27 cellular contexts compared by ENCODE assay signal in genomic region chr7:10507032-10507431, GRCh38.
DNase-seq lines count a peak whose midpoint lies in the region; ATAC-seq, FAIRE-seq and TF ChIP-seq lines count a peak whose summit lies in the region.
"Had no signal": no experiment of that assay in that cellular context is flagged by ENCODE, and none has a peak within 500 bp of the region (broad histone marks: within the 10 kb centered on the region; RNA-seq: fewer than 3 reads in every experiment).

No MANE protein-coding gene starts in this region.

- no peak overlapping the region for H2AFZ ChIP-seq in K562 (ENCODE audit: low read depth, low read length)

- no peak overlapping the region for H3K27ac Mint-ChIP-seq in activated naive CD8-positive, alpha-beta T cell treated with anti-CD3 and anti-CD28 coated beads, Interleukin-2, amount 50 U/mL, for 24 hours
- H3K27ac Mint-ChIP-seq: CD14-positive monocyte; CD4-positive, alpha-beta memory T cell; CD4-positive, CD25-positive, alpha-beta regulatory T cell; CD8-positive, alpha-beta memory T cell had no signal

- no peaks in the 10 kb centered on the region for H4K20me1 ChIP-seq in K562 (replicated peaks; ENCODE audit: control insufficient read depth, insufficient read depth, low read length)
- H4K20me1 ChIP-seq: BLaER1 had no signal

- no peaks in the 10 kb centered on the region for H3K27me3 ChIP-seq in K562 (ENCODE audit: control insufficient read depth in 2 of 2, insufficient read depth in 2 of 2, low read length in 2 of 2)
- H3K27me3 ChIP-seq in stomach, result no peaks in the 10 kb centered on the region
- H3K27me3 ChIP-seq: BE2C, BLaER1 had no signal

- CTCF ChIA-PET in HEK293 (lab: Yijun Ruan, JAX) (no interaction called here), K562 (lab: Yijun Ruan, JAX; ENCODE audit: low intra/inter-chr PET ratio) (no interaction called here)

- ATAC-seq in K562, result no peak
- ATAC-seq in activated naive CD8-positive, alpha-beta T cell treated with anti-CD3 and anti-CD28 coated beads, Interleukin-2, amount 50 U/mL, for 24 hours, result no peak

- peaks cover 2% of the 10 kb centered on the region for H3K36me3 Mint-ChIP-seq in activated naive CD8-positive, alpha-beta T cell treated with anti-CD3 and anti-CD28 coated beads, Interleukin-2, amount 50 U/mL, for 24 hours (ENCODE audit: low read depth)
- H3K36me3 Mint-ChIP-seq: CD14-positive monocyte; CD4-positive, alpha-beta memory T cell; CD4-positive, CD25-positive, alpha-beta regulatory T cell; CD8-positive, alpha-beta memory T cell had no signal

- no peaks in the 10 kb centered on the region for H3K4me1 ChIP-seq in HEK293 (ENCODE audit: control insufficient read depth, insufficient read depth, low read length)
- H3K4me1 ChIP-seq in K562 (replicated peaks in 1 of 2; ENCODE audit: control insufficient read depth in 2 of 2, insufficient read depth in 2 of 2, low read length in 2 of 2), result no peaks in the 10 kb centered on the region
- no peaks in the 10 kb centered on the region for H3K4me1 ChIP-seq in kidney (ENCODE audit: control insufficient read depth in 1 of 2, insufficient read depth in 1 of 2, low read depth in 1 of 2, low read length in 2 of 2)
- no peaks in the 10 kb centered on the region for H3K4me1 ChIP-seq in stomach
- H3K4me1 ChIP-seq: BE2C, BLaER1 had no signal

- H3K9me3 Mint-ChIP-seq in activated naive CD8-positive, alpha-beta T cell treated with anti-CD3 and anti-CD28 coated beads, Interleukin-2, amount 50 U/mL, for 24 hours, result peaks cover 30% of the 10 kb centered on the region

- H3K4me3 ChIP-seq in HEK293 (ENCODE audit: low read depth, low read length) (no peak overlapping the region), K562 (no peak overlapping the region), kidney (ENCODE audit: low read length in 2 of 2) (no peak overlapping the region), stomach (no peak overlapping the region)
- H3K4me3 ChIP-seq: BLaER1 had no signal

- TF ChIP-seq EP300 in K562 (IDR thresholded peaks at IDR 0.05; ENCODE audit: low read length) (no peak), stomach (IDR thresholded peaks at IDR 0.05) (no peak)

- no TSS peak for BruUV-seq in K562 (replicated peaks; lab: Mats Ljungman, UMichigan)

- no peaks in the 10 kb centered on the region for H3K4me1 Mint-ChIP-seq in activated naive CD8-positive, alpha-beta T cell treated with anti-CD3 and anti-CD28 coated beads, Interleukin-2, amount 50 U/mL, for 24 hours
- H3K4me1 Mint-ChIP-seq: CD14-positive monocyte; CD4-positive, alpha-beta memory T cell; CD4-positive, CD25-positive, alpha-beta regulatory T cell; CD8-positive, alpha-beta memory T cell had no signal

- TF ChIP-seq POLR2A in K562 (conservative IDR thresholded peaks at IDR 0.05) (no peak), stomach (IDR thresholded peaks at IDR 0.05) (no peak)

- H3K27ac ChIP-seq in HEK293 (ENCODE audit: extremely low read depth, low read depth, low read length), result no peak overlapping the region
- no peak overlapping the region for H3K27ac ChIP-seq in K562 (ENCODE audit: extremely low read depth, low read depth, low read length)
- no peak overlapping the region for H3K27ac ChIP-seq in kidney (ENCODE audit: low read depth in 2 of 2, low read length in 2 of 2)
- no peak overlapping the region for H3K27ac ChIP-seq in stomach
- H3K27ac ChIP-seq: BLaER1 had no signal

- H3K9me1 ChIP-seq in K562 (ENCODE audit: control insufficient read depth, insufficient read depth, low read length), result no peaks in the 10 kb centered on the region

- no peak for TF ChIP-seq CTCF in HEK293 (tag by site-specific recombination; IDR thresholded peaks at IDR 0.05)
- TF ChIP-seq CTCF in K562 (IDR thresholded peaks at IDR 0.05 in 2 of 3, conservative IDR thresholded peaks at IDR 0.05 in 1 of 3; ENCODE audit: insufficient read depth in 2 of 3, low read depth in 1 of 3, low read length in 3 of 3), result no peak
- TF ChIP-seq CTCF in kidney (IDR thresholded peaks at IDR 0.05; ENCODE audit: borderline replicate concordance, extremely low read depth, insufficient read depth), result no peak
- TF ChIP-seq CTCF in stomach (IDR thresholded peaks at IDR 0.05), result no peak

- intact Hi-C loops in K562 (cut with micrococcal nuclease), result no loop called here
- intact Hi-C loops in kidney (cut with DNase I), result no loop called here
- intact Hi-C loops in stomach (cut with DNase I; ENCODE audit: low total_unique reads), result no loop called here

- no peak for TF ChIP-seq RAD21 in K562 (CRISPR knock-in tag; conservative IDR thresholded peaks at IDR 0.05 in 1 of 2, IDR thresholded peaks at IDR 0.05 in 1 of 2)

- DNase-seq in K562 (ENCODE audit: extremely low read depth in 1 of 4, low spot score in 3 of 4) (no peak), kidney (no peak), cerebellar nuclear complex (lab: John Stamatoyannopoulos, UW) (no peak), stomach (no peak)
- no peak for DNase-seq in activated naive CD8-positive, alpha-beta T cell treated with anti-CD3 and anti-CD28 coated beads, Interleukin-2, amount 50 U/mL, for 24 hours
- DNase-seq: 8988T; ACHN; BE2C; C1 segment of cervical spinal cord; CD4-positive, alpha-beta memory T cell; CD4-positive, CD25-positive, alpha-beta regulatory T cell; CD8-positive, alpha-beta memory T cell; COR-L47; DMS 273 treated with DMSO at 0.1 percent for 48 hours; DMS153; DMS53; DMS79; DND-41; EL; GF-D8 had no signal

- POLR2A ChIA-PET in HEK293 (lab: Yijun Ruan, JAX), result no interaction called here
- POLR2A ChIA-PET in K562 (lab: Yijun Ruan, JAX), result no interaction called here

- no peaks in the 10 kb centered on the region for H3K27me3 Mint-ChIP-seq in activated naive CD8-positive, alpha-beta T cell treated with anti-CD3 and anti-CD28 coated beads, Interleukin-2, amount 50 U/mL, for 24 hours
- H3K27me3 Mint-ChIP-seq: CD4-positive, alpha-beta memory T cell; CD4-positive, CD25-positive, alpha-beta regulatory T cell; CD8-positive, alpha-beta memory T cell had no signal

- H3K9ac ChIP-seq in K562 (ENCODE audit: insufficient read depth in 1 of 2, low read depth in 2 of 2, low read length in 2 of 2), result no peak overlapping the region
- H3K9ac ChIP-seq in kidney (ENCODE audit: low read length in 2 of 2), result no peak overlapping the region
- H3K9ac ChIP-seq: BLaER1 had no signal

- H3K36me3 ChIP-seq in HEK293 (ENCODE audit: control insufficient read depth in 2 of 2, insufficient read depth in 1 of 2, low read length in 2 of 2) (no peaks in the 10 kb centered on the region), K562 (ENCODE audit: control insufficient read depth, insufficient read depth, low read length) (no peaks in the 10 kb centered on the region), kidney (ENCODE audit: control insufficient read depth in 1 of 2, insufficient read depth in 2 of 2, low read length in 2 of 2) (no peaks in the 10 kb centered on the region), stomach (no peaks in the 10 kb centered on the region)
- H3K36me3 ChIP-seq: BE2C, BLaER1 had no signal

- H3K9me3 ChIP-seq in HEK293 (ENCODE audit: control insufficient read depth, insufficient read depth, low read depth, low read length) (no peaks in the 10 kb centered on the region), K562 (replicated peaks; ENCODE audit: control insufficient read depth, insufficient read depth, low read depth, low read length) (no peaks in the 10 kb centered on the region), kidney (ENCODE audit: control insufficient read depth in 1 of 2, low read length in 2 of 2) (no peaks in the 10 kb centered on the region), stomach (peaks cover 0 to 3% (median 0%) of the 10 kb centered on the region in 4 donors)
- H3K9me3 ChIP-seq: BE2C, BLaER1 had no signal

- H3K4me3 Mint-ChIP-seq in activated naive CD8-positive, alpha-beta T cell treated with anti-CD3 and anti-CD28 coated beads, Interleukin-2, amount 50 U/mL, for 24 hours, result no peak overlapping the region
- H3K4me3 Mint-ChIP-seq: CD14-positive monocyte; CD4-positive, alpha-beta memory T cell; CD4-positive, CD25-positive, alpha-beta regulatory T cell had no signal

- no peak overlapping the region for H3K4me2 ChIP-seq in K562 (ENCODE audit: insufficient read depth, low read length)
- H3K4me2 ChIP-seq: BLaER1 had no signal

- H3K79me2 ChIP-seq in K562 (ENCODE audit: control insufficient read depth, insufficient read depth, low read length), result no peaks in the 10 kb centered on the region; the same call in 2 of the 3 replicates

- in situ Hi-C loops in K562 (cut with MboI), result no loop called here

- peak; percentile 11 for FAIRE-seq in G401.6 (lab: Jason Lieb, UNC)
- no peak for FAIRE-seq in K562 (lab: Jason Lieb, UNC)
- peak; percentile 63 for FAIRE-seq in kidney (lab: Jason Lieb, UNC)
- FAIRE-seq: A204.1, GM12891, GM19239 had no signal

- 86% methylated on average over 2 of the region's 2 CpGs for WGBS in K562 (ENCODE audit: insufficient coverage, low coverage, missing lambda C conversion rate)
- 88 to 98% (median 90%) methylated on average over 2 of the region's 2 CpGs for WGBS in stomach, 5 donors

TF ChIP-seq in HEK293, 187 proteins besides CTCF, POLR2A, EP300 and RAD21:
- no peak for TF ChIP-seq ZNF544 (tag by site-specific recombination; IDR thresholded peaks at IDR 0.05)
- peak; percentile 49; the same call in 1 of the 2 replicates for TF ChIP-seq ATF2 (tag by site-specific recombination; IDR thresholded peaks at IDR 0.05; ENCODE audit: low read depth)

TF ChIP-seq in K562, 482 proteins besides CTCF, POLR2A, EP300 and RAD21:
- TF ChIP-seq ZNF79 (CRISPR knock-in tag; IDR thresholded peaks at IDR 0.05; ENCODE audit: low read depth) (no peak), HLTF (IDR thresholded peaks at IDR 0.05) (no peak), ATF3 (IDR thresholded peaks at IDR 0.05) (peak; percentile 29; the same call in 1 of the 2 replicates), ATF3 (CRISPR knock-in tag; conservative IDR thresholded peaks at IDR 0.05) (no peak), SMAD1 (IDR thresholded peaks at IDR 0.05; ENCODE audit: low read depth, low read length, partially characterized antibody) (no peak)
TF ChIP-seq in K562: peak in this region for 1.
